Comparison of ENCODE assay signal across 21 cellular contexts in the genomic region with DNA sequence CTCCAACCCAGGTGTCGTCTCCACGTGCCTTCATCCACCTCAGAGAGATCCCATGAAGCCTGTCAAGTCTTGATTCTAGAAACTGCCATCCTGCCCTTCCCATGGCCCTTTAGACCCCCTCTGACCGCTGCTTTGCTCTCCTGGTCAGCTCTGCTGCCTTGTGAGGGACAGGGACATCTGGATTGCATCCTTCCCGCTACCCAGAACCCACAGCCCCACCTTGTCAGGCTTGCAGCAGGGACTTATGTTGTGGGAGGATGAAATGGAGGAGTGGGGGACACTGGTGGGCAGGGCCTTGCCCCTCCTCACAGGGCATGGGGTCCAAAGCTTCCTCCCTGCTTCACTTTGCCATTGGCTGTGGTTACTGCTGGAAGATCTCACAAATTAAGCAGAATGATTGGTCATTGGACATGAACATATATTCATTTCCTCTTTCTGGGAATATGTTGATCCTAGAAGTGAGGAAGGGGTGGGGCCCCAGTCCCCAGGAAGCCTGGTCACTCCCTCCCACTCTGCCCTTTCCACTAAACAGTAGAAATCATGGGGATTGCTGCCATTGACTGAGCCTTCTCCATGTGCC. TPM values are rescaled to one million over a fixed set of nuclear protein-coding genes. Genes with fewer than 3 reads are reported as not detected.
"Had no signal": no experiment of that assay in that cellular context is flagged by ENCODE, and none has a peak within 500 bp of the region (broad histone marks: within the 10 kb centered on the region; RNA-seq: fewer than 3 reads in every experiment).

No MANE protein-coding gene starts in this region.

- H3K9me3 Mint-ChIP-seq: activated CD4-positive, alpha-beta memory T cell treated with anti-CD3 and anti-CD28 coated beads, Interleukin-2, amount 10 ng/mL, durations not matched to agents 7 days and 5 days; naive thymus-derived CD8-positive, alpha-beta T cell; T-helper 2 cell treated with Interferon-gamma antibody and Interleukin-4, amounts not matched to agents 5 μg/mL and 100 μg/mL, for 36 hours had no signal

- H3K36me3 Mint-ChIP-seq: activated naive CD8-positive, alpha-beta T cell; naive thymus-derived CD8-positive, alpha-beta T cell had no signal

- H3K9me3 ChIP-seq: transverse colon had no signal

- H3K36me3 ChIP-seq: brain microvascular endothelial cell, transverse colon, WERI-Rb-1 had no signal

- H3K27ac ChIP-seq: brain microvascular endothelial cell, transverse colon, WERI-Rb-1 had no signal

- H3K4me3 Mint-ChIP-seq: activated CD4-positive, alpha-beta memory T cell treated with anti-CD3 and anti-CD28 coated beads, Interleukin-2, amount 10 ng/mL, durations not matched to agents 7 days and 5 days; activated CD4-positive, alpha-beta T cell treated with anti-CD3 and anti-CD28 coated beads for 36 hours; activated naive CD8-positive, alpha-beta T cell; naive thymus-derived CD8-positive, alpha-beta T cell; T-helper 2 cell treated with Interferon-gamma antibody and Interleukin-4, amounts not matched to agents 5 μg/mL and 100 μg/mL, for 36 hours had no signal

- H3K27ac Mint-ChIP-seq: activated CD4-positive, alpha-beta memory T cell treated with anti-CD3 and anti-CD28 coated beads, Interleukin-2, amount 10 ng/mL, durations not matched to agents 7 days and 5 days; activated CD4-positive, alpha-beta T cell treated with anti-CD3 and anti-CD28 coated beads for 36 hours; activated naive CD8-positive, alpha-beta T cell; progenitor cell of endocrine pancreas; T-helper 2 cell treated with Interferon-gamma antibody and Interleukin-4, amounts not matched to agents 5 μg/mL and 100 μg/mL, for 36 hours had no signal

- DNase-seq: activated CD4-positive, alpha-beta memory T cell treated with anti-CD3 and anti-CD28 coated beads, Interleukin-2, amount 10 ng/mL, durations not matched to agents 7 days and 5 days; activated CD4-positive, alpha-beta T cell treated with anti-CD3 and anti-CD28 coated beads for 36 hours; brain microvascular endothelial cell; effector memory CD4-positive, alpha-beta T cell; foreskin melanocyte; mammary epithelial cell; naive thymus-derived CD8-positive, alpha-beta T cell; occipital lobe; right cardiac atrium; stimulated activated CD4-positive, alpha-beta T cell treated with anti-CD3 and anti-CD28 coated beads, Interleukin-4, amount 100 ng/mL, for 4 hours; stimulated activated CD8-positive, alpha-beta memory T cell treated with anti-CD3 and anti-CD28 coated beads, Interleukin-4, amount 100 ng/mL, for 48 hours; stimulated activated naive CD4-positive, alpha-beta T cell treated with Interleukin-2 at 50 U/mL for 16 hours; WERI-Rb-1 had no signal

- H3K4me3 ChIP-seq: skin epidermis, transverse colon had no signal

- ATAC-seq: activated CD4-positive, alpha-beta T cell treated with anti-CD3 and anti-CD28 coated beads for 36 hours; naive thymus-derived CD8-positive, alpha-beta T cell; right cardiac atrium had no signal

RNA-seq across cellular contexts. Expression of gene GLP1R, which starts 4.5 kb away (rescaled TPM):
- total RNA-seq: activated CD4-positive, alpha-beta memory T cell treated with anti-CD3 and anti-CD28 coated beads, Interleukin-2, amount 10 ng/mL, durations not matched to agents 7 days and 5 days; fibroblast of lung; left colon; naive thymus-derived CD8-positive, alpha-beta T cell; occipital lobe; SK-MEL-5; transverse colon had no signal
- polyA plus RNA-seq: fibroblast of lung; mammary epithelial cell; naive thymus-derived CD8-positive, alpha-beta T cell had no signal
